In the genomic region with DNA sequence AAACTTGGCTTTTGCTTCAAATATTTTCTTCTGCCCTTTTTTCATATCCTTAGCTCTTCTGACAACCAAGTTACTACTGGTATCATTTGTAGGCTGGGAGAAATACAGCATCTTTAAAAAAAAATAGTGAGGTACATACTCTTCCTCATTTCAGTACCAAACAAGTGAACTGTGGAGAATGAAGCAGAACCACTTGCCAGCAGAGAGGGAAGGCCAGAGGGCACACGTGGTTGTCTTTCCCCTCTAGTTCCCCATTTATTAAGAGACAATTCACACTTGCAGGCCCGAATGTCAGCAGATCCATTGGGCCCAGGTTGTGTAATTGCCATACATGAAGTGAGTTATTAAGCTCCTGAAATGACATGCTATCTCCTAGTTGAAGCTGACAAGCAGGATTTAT, we compare ENCODE assay signal across 1 cellular context.
TF ChIP-seq lines count a peak whose summit lies in the region.

No MANE protein-coding gene starts in this region.

TF ChIP-seq in K562, 482 proteins besides CTCF, POLR2A, EP300 and RAD21 (continued from another document):
- TF ChIP-seq, protein P1, sequence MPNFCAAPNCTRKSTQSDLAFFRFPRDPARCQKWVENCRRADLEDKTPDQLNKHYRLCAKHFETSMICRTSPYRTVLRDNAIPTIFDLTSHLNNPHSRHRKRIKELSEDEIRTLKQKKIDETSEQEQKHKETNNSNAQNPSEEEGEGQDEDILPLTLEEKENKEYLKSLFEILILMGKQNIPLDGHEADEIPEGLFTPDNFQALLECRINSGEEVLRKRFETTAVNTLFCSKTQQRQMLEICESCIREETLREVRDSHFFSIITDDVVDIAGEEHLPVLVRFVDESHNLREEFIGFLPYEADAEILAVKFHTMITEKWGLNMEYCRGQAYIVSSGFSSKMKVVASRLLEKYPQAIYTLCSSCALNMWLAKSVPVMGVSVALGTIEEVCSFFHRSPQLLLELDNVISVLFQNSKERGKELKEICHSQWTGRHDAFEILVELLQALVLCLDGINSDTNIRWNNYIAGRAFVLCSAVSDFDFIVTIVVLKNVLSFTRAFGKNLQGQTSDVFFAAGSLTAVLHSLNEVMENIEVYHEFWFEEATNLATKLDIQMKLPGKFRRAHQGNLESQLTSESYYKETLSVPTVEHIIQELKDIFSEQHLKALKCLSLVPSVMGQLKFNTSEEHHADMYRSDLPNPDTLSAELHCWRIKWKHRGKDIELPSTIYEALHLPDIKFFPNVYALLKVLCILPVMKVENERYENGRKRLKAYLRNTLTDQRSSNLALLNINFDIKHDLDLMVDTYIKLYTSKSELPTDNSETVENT (CRISPR knock-in tag; IDR thresholded peaks at IDR 0.05), result no peak
- TF ChIP-seq, protein P2, sequence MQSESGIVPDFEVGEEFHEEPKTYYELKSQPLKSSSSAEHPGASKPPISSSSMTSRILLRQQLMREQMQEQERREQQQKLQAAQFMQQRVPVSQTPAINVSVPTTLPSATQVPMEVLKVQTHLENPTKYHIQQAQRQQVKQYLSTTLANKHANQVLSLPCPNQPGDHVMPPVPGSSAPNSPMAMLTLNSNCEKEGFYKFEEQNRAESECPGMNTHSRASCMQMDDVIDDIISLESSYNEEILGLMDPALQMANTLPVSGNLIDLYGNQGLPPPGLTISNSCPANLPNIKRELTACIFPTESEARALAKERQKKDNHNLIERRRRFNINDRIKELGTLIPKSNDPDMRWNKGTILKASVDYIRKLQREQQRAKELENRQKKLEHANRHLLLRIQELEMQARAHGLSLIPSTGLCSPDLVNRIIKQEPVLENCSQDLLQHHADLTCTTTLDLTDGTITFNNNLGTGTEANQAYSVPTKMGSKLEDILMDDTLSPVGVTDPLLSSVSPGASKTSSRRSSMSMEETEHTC (IDR thresholded peaks at IDR 0.05), result no peak
- peak; percentile 48; the same call in 1 of the 2 replicates for TF ChIP-seq L3MBTL2 (IDR thresholded peaks at IDR 0.05)
- TF ChIP-seq SPI1 (IDR thresholded peaks at IDR 0.05; ENCODE audit: borderline replicate concordance, low read depth, low read length), result peak; percentile 5; the same call in 1 of the 2 replicates
- TF ChIP-seq PATZ1 (CRISPR knock-in tag; IDR thresholded peaks at IDR 0.05; ENCODE audit: borderline replicate concordance), result no peak
- TF ChIP-seq MEIS2 (IDR thresholded peaks at IDR 0.05; ENCODE audit: partially characterized antibody), result no peak
- TF ChIP-seq, protein P3, sequence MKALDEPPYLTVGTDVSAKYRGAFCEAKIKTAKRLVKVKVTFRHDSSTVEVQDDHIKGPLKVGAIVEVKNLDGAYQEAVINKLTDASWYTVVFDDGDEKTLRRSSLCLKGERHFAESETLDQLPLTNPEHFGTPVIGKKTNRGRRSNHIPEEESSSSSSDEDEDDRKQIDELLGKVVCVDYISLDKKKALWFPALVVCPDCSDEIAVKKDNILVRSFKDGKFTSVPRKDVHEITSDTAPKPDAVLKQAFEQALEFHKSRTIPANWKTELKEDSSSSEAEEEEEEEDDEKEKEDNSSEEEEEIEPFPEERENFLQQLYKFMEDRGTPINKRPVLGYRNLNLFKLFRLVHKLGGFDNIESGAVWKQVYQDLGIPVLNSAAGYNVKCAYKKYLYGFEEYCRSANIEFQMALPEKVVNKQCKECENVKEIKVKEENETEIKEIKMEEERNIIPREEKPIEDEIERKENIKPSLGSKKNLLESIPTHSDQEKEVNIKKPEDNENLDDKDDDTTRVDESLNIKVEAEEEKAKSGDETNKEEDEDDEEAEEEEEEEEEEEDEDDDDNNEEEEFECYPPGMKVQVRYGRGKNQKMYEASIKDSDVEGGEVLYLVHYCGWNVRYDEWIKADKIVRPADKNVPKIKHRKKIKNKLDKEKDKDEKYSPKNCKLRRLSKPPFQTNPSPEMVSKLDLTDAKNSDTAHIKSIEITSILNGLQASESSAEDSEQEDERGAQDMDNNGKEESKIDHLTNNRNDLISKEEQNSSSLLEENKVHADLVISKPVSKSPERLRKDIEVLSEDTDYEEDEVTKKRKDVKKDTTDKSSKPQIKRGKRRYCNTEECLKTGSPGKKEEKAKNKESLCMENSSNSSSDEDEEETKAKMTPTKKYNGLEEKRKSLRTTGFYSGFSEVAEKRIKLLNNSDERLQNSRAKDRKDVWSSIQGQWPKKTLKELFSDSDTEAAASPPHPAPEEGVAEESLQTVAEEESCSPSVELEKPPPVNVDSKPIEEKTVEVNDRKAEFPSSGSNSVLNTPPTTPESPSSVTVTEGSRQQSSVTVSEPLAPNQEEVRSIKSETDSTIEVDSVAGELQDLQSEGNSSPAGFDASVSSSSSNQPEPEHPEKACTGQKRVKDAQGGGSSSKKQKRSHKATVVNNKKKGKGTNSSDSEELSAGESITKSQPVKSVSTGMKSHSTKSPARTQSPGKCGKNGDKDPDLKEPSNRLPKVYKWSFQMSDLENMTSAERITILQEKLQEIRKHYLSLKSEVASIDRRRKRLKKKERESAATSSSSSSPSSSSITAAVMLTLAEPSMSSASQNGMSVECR (CRISPR knock-in tag; IDR thresholded peaks at IDR 0.05), result no peak
TF ChIP-seq in K562: peak in this region for 2.
